Comparison of ENCODE assay signal across 1 cellular context in genomic region chr19:6394831-6395230, GRCh38.
TF ChIP-seq lines count a peak whose summit lies in the region.

No MANE protein-coding gene starts in this region.

TF ChIP-seq in neural cell, 6 proteins besides CTCF, POLR2A, EP300 and RAD21 (continued from another document):
- TF ChIP-seq REST (IDR thresholded peaks at IDR 0.05; ENCODE audit: borderline replicate concordance): no peak
- no peak for TF ChIP-seq EZH2 (IDR thresholded peaks at IDR 0.05; ENCODE audit: borderline replicate concordance, insufficient read depth, low read length, poor library complexity, severe bottlenecking)
